In the genomic region with DNA sequence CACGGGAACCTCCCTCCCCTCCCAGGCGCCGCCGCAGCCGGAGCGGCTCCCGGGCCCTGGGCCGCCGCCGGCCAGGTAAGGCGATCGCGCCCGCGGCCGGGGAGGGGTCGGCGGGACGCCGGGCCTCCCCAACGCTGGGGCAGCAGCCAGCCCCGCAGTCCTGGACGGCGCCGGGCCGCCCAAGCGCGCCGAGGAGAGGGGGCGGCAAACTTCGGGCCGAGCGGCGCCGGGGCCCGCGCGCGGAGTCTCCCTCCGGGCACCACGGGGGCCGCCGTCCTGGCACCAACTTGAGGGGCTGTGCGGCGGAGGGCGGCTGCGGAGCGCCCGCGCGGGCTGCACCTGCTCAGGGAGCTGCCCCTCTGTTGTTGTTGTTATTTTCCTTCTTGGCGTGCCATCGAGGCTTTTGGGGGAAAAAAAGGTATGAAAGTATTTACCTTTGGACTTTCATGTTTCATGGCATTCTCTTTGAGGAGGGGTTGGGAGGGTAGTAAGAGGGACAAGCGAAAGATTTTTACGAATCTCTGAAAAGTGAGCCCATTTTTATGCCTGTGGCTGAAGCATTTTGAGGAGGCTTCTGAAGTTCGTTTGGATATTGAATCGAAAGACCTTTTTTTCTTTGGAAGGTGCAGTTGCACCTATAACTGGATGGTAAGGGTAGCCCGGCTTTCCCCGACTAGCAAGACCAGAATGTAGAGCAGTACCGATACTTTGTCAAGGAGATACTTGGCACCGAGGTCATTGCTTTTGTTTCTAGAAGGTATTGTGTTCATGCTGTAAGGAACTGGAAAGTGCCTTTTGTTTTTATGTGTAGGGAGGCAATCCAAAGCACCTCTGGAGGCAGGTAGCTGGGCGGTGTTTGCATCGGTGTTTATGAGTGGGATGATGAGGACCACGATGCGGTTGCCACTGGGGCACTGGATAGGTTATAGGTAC, we compare ENCODE assay signal across 8 cellular contexts. TPM values are rescaled to one million over a fixed set of nuclear protein-coding genes. Genes with fewer than 3 reads are reported as not detected.
DNase-seq lines count a peak whose midpoint lies in the region; ATAC-seq and TF ChIP-seq lines count a peak whose summit lies in the region.

A gene with protein sequence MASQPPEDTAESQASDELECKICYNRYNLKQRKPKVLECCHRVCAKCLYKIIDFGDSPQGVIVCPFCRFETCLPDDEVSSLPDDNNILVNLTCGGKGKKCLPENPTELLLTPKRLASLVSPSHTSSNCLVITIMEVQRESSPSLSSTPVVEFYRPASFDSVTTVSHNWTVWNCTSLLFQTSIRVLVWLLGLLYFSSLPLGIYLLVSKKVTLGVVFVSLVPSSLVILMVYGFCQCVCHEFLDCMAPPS (plus strand): TSS at position 4 of the 933 bp plus-strand sequence. CDS start 52,168 bp downstream, outside the sequence.

- peak; percentile 81 for ATAC-seq in omental fat pad (ENCODE audit: low FRiP score)
- ATAC-seq in GM19035 (IDR thresholded peaks at IDR 0.05; ENCODE audit: unreplicated experiment), result no peak

- no peak for TF ChIP-seq EP300 in esophagus muscularis mucosa (IDR thresholded peaks at IDR 0.05)

- TF ChIP-seq CTCF in esophagus muscularis mucosa (IDR thresholded peaks at IDR 0.05) (no peak), omental fat pad (IDR thresholded peaks at IDR 0.05) (no peak)

- peaks cover 0 to 74% (median 35%) of the 10 kb centered on the region in 4 donors for H3K27me3 ChIP-seq in esophagus muscularis mucosa

- H3K4me3 ChIP-seq in esophagus muscularis mucosa, result peak within 1 kb of the TSS; percentile 45 to 60 (median 52)

- no peak for TF ChIP-seq POLR2A in esophagus muscularis mucosa (IDR thresholded peaks at IDR 0.05; ENCODE audit: low read depth)

- DNase-seq in Caki2 (ENCODE audit: low read depth) (peak; percentile 22), HT1080 (ENCODE audit: low read depth) (peak; percentile 12), esophagus muscularis mucosa (ENCODE audit: extremely low spot score) (no peak), omental fat pad (ENCODE audit: low spot score) (no peak), medulla oblongata (ENCODE audit: extremely low spot score) (no peak), NAMALWA (ENCODE audit: low spot score) (no peak)
- DNase-seq in activated CD4-positive, alpha-beta T cell treated with anti-CD3 and anti-CD28 coated beads, Interleukin-2, amount 50 U/mL, for 48 hours, result peak; percentile 39 to 48

- H3K36me3 ChIP-seq in esophagus muscularis mucosa, result no peaks in the 10 kb centered on the region

- in situ Hi-C loops in Caki2 (cut with HindIII; ENCODE audit: low pct_unique_long_range_greater_than_20kb, low sequenced_read_pairs), result no loop called here

- intact Hi-C loops in esophagus muscularis mucosa (cut with DNase I), result no loop called here

- no peaks in the 10 kb centered on the region for H3K9me3 ChIP-seq in esophagus muscularis mucosa

- peaks cover 15 to 20% (median 19%) of the 10 kb centered on the region in 4 donors for H3K4me1 ChIP-seq in esophagus muscularis mucosa

- H3K27ac ChIP-seq in esophagus muscularis mucosa (replicated peaks in 1 of 4), result peak within 1 kb of the TSS in 1 of 4 donors; percentile 3

- 9% methylated on average over 16 of the region's 65 CpGs for WGBS in esophagus muscularis mucosa

RNA-seq across cellular contexts. Expression of the gene that starts here (rescaled TPM):
- total RNA-seq in Caki2 (2014; rRNA removed; shearing (Covaris generic); ENCODE audit: low replicate concordance), result 0.10 TPM in 1 of 2 replicates, not detected in the other
- total RNA-seq in HT1080 (2014; rRNA removed; shearing (Covaris generic)), result 6.3 and 8.2 TPM in 2 replicates
- 10.1 and 15.4 TPM in 2 replicates for polyA plus RNA-seq in HT1080 (2015; cell fraction: cytosol; rRNA removed)
- 5.3 and 5.8 TPM in 2 replicates for polyA plus RNA-seq in HT1080 (2015; cell fraction: nucleus; rRNA removed)
- total RNA-seq in esophagus muscularis mucosa, result under 1 TPM in 3 of 4 donors, not detected in 1; 0.40 to 0.50 (median 0.45) TPM
- total RNA-seq in omental fat pad, result 1 to 10 TPM in 2 of 4 donors, under 1 TPM in 1, not detected in 1; 0.96 to 2.1 (median 1.9) TPM

Comparison
In these comparisons a context has a peak if more than half of its experiments do, and no peak if none do; other contexts are left out.
1. Peak in DNase-seq in Caki2; RNA of the gene not detected or under 1 TPM.
2. DNase-seq: peak in HT1080 (single experiment) and activated CD4-positive, alpha-beta T cell treated with anti-CD3 and anti-CD28 coated beads, Interleukin-2, amount 50 U/mL, for 48 hours (2 of 2); none in esophagus muscularis mucosa (single experiment), omental fat pad (single experiment), medulla oblongata (single experiment) and NAMALWA (single experiment).